ENCODE assay signal across 18 cellular contexts in the genomic region with DNA sequence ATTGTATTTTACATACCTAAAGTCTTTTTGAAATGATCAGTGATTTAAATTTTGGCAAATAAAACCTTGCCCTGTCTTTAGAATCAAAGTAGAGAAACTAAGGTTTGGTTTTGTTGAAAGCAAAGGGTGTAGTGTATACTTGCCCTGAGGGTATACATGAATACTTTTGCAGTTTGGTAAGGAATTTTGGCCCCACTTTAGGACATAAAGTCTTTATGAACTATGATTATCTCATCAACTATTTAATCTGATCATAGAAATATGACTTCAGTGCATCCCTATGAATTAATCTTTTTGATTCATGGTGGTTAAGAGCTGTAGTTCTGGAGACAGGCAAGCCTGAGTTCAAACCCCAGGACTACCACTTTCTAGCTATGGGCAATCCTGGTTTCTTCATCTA. TPM values are rescaled to one million over a fixed set of nuclear protein-coding genes. Genes with fewer than 3 reads are reported as not detected.
"Had no signal": no experiment of that assay in that cellular context is flagged by ENCODE, and none has a peak within 500 bp of the region (broad histone marks: within the 10 kb centered on the region; RNA-seq: fewer than 3 reads in every experiment).

No MANE protein-coding gene starts in this region.

- H3K27ac Mint-ChIP-seq: endodermal cell; natural killer cell; stimulated activated naive B cell treated with anti-CD40 and anti-IgM and Interleukin-4, amounts not matched to agents 10 μg/mL and 1 μg/mL and 100 μg/mL, for 72 hours; stimulated activated naive CD8-positive, alpha-beta T cell treated with anti-CD3 and anti-CD28 coated beads, Interleukin-15, amount 100 ng/mL, for 72 hours had no signal

- H3K4me3 ChIP-seq: gastroesophageal sphincter, ovary, right atrium auricular region, sigmoid colon, skin epidermis, testis, tibial nerve, upper lobe of right lung, vagina had no signal

- H3K36me3 ChIP-seq: ovary, tibial nerve, upper lobe of right lung had no signal

- H3K4me1 Mint-ChIP-seq: natural killer cell; stimulated activated naive B cell treated with anti-CD40 and anti-IgM and Interleukin-4, amounts not matched to agents 10 μg/mL and 1 μg/mL and 100 μg/mL, for 72 hours; stimulated activated naive CD8-positive, alpha-beta T cell treated with anti-CD3 and anti-CD28 coated beads, Interleukin-15, amount 100 ng/mL, for 72 hours had no signal

- H3K9me3 Mint-ChIP-seq: endodermal cell; natural killer cell; neural crest cell; stimulated activated naive B cell treated with anti-CD40 and anti-IgM and Interleukin-4, amounts not matched to agents 10 μg/mL and 1 μg/mL and 100 μg/mL, for 72 hours; stimulated activated naive CD8-positive, alpha-beta T cell treated with anti-CD3 and anti-CD28 coated beads, Interleukin-15, amount 100 ng/mL, for 72 hours had no signal

- H3K9me3 ChIP-seq: gastroesophageal sphincter, ovary, right atrium auricular region, sigmoid colon, testis, tibial nerve, upper lobe of right lung, vagina had no signal

- H3K27me3 ChIP-seq: gastroesophageal sphincter, ovary, right atrium auricular region, sigmoid colon, testis, tibial nerve, upper lobe of right lung, vagina had no signal

- H3K4me1 ChIP-seq: right atrium auricular region, testis, upper lobe of right lung, vagina had no signal

- H3K4me3 Mint-ChIP-seq: endodermal cell; natural killer cell; neural crest cell; stimulated activated naive B cell treated with anti-CD40 and anti-IgM and Interleukin-4, amounts not matched to agents 10 μg/mL and 1 μg/mL and 100 μg/mL, for 72 hours; stimulated activated naive CD8-positive, alpha-beta T cell treated with anti-CD3 and anti-CD28 coated beads, Interleukin-15, amount 100 ng/mL, for 72 hours had no signal

- H3K27me3 Mint-ChIP-seq: stimulated activated naive B cell treated with anti-CD40 and anti-IgM and Interleukin-4, amounts not matched to agents 10 μg/mL and 1 μg/mL and 100 μg/mL, for 72 hours; stimulated activated naive CD8-positive, alpha-beta T cell treated with anti-CD3 and anti-CD28 coated beads, Interleukin-15, amount 100 ng/mL, for 72 hours had no signal

- H3K27ac ChIP-seq: gastroesophageal sphincter, ovary, right atrium auricular region, sigmoid colon, skin epidermis, testis, tibial nerve, upper lobe of right lung, vagina had no signal

- DNase-seq: upper lobe of right lung had no signal

- H3K36me3 Mint-ChIP-seq: natural killer cell had no signal

RNA-seq across cellular contexts. Expression of a gene that starts 58.7 kb away (rescaled TPM):
- total RNA-seq: endothelial cell of umbilical vein, left lobe of liver, myocyte, subcutaneous adipose tissue had no signal
- polyA plus RNA-seq: endothelial cell of umbilical vein had no signal
